Comparison of ENCODE assay signal across 1 cellular context in the genomic region with DNA sequence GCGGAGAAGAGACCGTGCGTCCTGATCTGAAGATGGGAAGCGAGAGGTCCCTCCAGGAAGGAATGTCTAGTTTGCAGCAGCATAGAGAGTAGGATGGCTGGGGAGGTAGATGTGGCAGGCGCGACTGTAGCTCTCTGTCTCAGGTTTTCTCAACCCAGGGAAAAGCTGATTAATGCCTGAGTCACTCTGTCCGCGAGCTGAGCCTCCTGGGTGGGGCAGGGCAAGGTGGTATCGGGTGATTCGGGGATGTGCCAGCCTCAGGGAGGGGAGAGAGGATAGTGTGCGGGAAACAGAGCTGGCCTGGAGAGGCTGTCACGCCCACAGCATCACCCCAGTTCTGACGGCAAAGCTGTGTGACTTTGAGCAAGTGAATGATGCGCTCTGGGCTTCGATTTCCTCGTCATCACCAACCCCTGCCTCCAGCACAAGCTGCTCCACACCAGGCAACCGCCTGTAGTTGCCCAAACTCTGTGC.
TF ChIP-seq lines count a peak whose summit lies in the region.

No MANE protein-coding gene starts in this region.

TF ChIP-seq in HepG2, 621 proteins besides CTCF, POLR2A, EP300 and RAD21 (continued from another document and continues in another):
- no peak for TF ChIP-seq ZNF773 (CRISPR knock-in tag; IDR thresholded peaks at IDR 0.05; ENCODE audit: borderline replicate concordance)
- TF ChIP-seq CEBPZ (IDR thresholded peaks at IDR 0.05; ENCODE audit: low read length) = no peak
- TF ChIP-seq NCOA5 (CRISPR knock-in tag; IDR thresholded peaks at IDR 0.05) = no peak
- no peak for TF ChIP-seq HNF1A (IDR thresholded peaks at IDR 0.05; ENCODE audit: low read depth)
- no peak for TF ChIP-seq HNF1A (CRISPR knock-in tag; IDR thresholded peaks at IDR 0.05; ENCODE audit: borderline replicate concordance)
- no peak for TF ChIP-seq RBFOX2 (IDR thresholded peaks at IDR 0.05; ENCODE audit: low read depth, low read length)
- TF ChIP-seq KLF12 (CRISPR knock-in tag; IDR thresholded peaks at IDR 0.05; ENCODE audit: borderline replicate concordance) = no peak
- TF ChIP-seq, protein P1, sequence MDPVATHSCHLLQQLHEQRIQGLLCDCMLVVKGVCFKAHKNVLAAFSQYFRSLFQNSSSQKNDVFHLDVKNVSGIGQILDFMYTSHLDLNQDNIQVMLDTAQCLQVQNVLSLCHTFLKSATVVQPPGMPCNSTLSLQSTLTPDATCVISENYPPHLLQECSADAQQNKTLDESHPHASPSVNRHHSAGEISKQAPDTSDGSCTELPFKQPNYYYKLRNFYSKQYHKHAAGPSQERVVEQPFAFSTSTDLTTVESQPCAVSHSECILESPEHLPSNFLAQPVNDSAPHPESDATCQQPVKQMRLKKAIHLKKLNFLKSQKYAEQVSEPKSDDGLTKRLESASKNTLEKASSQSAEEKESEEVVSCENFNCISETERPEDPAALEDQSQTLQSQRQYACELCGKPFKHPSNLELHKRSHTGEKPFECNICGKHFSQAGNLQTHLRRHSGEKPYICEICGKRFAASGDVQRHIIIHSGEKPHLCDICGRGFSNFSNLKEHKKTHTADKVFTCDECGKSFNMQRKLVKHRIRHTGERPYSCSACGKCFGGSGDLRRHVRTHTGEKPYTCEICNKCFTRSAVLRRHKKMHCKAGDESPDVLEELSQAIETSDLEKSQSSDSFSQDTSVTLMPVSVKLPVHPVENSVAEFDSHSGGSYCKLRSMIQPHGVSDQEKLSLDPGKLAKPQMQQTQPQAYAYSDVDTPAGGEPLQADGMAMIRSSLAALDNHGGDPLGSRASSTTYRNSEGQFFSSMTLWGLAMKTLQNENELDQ (CRISPR knock-in tag; IDR thresholded peaks at IDR 0.05; ENCODE audit: borderline replicate concordance) = no peak
- TF ChIP-seq ZNF768 (CRISPR knock-in tag; IDR thresholded peaks at IDR 0.05) = peak; percentile 88
- TF ChIP-seq ZBTB33 (CRISPR knock-in tag; IDR thresholded peaks at IDR 0.05) = peak; percentile 98
- TF ChIP-seq ZNF382 (CRISPR knock-in tag; IDR thresholded peaks at IDR 0.05; ENCODE audit: borderline replicate concordance) = no peak
- no peak for TF ChIP-seq MZF1 (CRISPR knock-in tag; IDR thresholded peaks at IDR 0.05; ENCODE audit: borderline replicate concordance)
- TF ChIP-seq ZZZ3 (CRISPR knock-in tag; IDR thresholded peaks at IDR 0.05; ENCODE audit: borderline replicate concordance) = no peak
- TF ChIP-seq REST (IDR thresholded peaks at IDR 0.05; ENCODE audit: borderline replicate concordance in 1 of 2, low read depth in 1 of 2, low read length in 2 of 2) = no peak
- TF ChIP-seq, protein P2, sequence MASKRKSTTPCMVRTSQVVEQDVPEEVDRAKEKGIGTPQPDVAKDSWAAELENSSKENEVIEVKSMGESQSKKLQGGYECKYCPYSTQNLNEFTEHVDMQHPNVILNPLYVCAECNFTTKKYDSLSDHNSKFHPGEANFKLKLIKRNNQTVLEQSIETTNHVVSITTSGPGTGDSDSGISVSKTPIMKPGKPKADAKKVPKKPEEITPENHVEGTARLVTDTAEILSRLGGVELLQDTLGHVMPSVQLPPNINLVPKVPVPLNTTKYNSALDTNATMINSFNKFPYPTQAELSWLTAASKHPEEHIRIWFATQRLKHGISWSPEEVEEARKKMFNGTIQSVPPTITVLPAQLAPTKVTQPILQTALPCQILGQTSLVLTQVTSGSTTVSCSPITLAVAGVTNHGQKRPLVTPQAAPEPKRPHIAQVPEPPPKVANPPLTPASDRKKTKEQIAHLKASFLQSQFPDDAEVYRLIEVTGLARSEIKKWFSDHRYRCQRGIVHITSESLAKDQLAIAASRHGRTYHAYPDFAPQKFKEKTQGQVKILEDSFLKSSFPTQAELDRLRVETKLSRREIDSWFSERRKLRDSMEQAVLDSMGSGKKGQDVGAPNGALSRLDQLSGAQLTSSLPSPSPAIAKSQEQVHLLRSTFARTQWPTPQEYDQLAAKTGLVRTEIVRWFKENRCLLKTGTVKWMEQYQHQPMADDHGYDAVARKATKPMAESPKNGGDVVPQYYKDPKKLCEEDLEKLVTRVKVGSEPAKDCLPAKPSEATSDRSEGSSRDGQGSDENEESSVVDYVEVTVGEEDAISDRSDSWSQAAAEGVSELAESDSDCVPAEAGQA (IDR thresholded peaks at IDR 0.05; ENCODE audit: low read depth) = no peak
- TF ChIP-seq, protein P2 (CRISPR knock-in tag; IDR thresholded peaks at IDR 0.05; ENCODE audit: borderline replicate concordance) = no peak
- no peak for TF ChIP-seq FOXJ3 (CRISPR knock-in tag; IDR thresholded peaks at IDR 0.05; ENCODE audit: borderline replicate concordance)
- no peak for TF ChIP-seq U2AF2 (IDR thresholded peaks at IDR 0.05; ENCODE audit: low read depth, low read length)
- TF ChIP-seq NFYB (CRISPR knock-in tag; IDR thresholded peaks at IDR 0.05) = no peak
- 0 out of 2 replicates have a peak, but pooled peaks have one; percentile 48 for TF ChIP-seq NFE2 (CRISPR knock-in tag; IDR thresholded peaks at IDR 0.05)
- no peak for TF ChIP-seq TBX2 (CRISPR knock-in tag; IDR thresholded peaks at IDR 0.05; ENCODE audit: borderline replicate concordance)
- no peak for TF ChIP-seq NFYC (CRISPR knock-in tag; IDR thresholded peaks at IDR 0.05)
- no peak for TF ChIP-seq ZNF781 (CRISPR knock-in tag; IDR thresholded peaks at IDR 0.05; ENCODE audit: borderline replicate concordance, not compliant biosample characterization)
- no peak for TF ChIP-seq SALL2 (CRISPR knock-in tag; IDR thresholded peaks at IDR 0.05)
- no peak for TF ChIP-seq ZBTB25 (CRISPR knock-in tag; IDR thresholded peaks at IDR 0.05)
